In the genomic region with DNA sequence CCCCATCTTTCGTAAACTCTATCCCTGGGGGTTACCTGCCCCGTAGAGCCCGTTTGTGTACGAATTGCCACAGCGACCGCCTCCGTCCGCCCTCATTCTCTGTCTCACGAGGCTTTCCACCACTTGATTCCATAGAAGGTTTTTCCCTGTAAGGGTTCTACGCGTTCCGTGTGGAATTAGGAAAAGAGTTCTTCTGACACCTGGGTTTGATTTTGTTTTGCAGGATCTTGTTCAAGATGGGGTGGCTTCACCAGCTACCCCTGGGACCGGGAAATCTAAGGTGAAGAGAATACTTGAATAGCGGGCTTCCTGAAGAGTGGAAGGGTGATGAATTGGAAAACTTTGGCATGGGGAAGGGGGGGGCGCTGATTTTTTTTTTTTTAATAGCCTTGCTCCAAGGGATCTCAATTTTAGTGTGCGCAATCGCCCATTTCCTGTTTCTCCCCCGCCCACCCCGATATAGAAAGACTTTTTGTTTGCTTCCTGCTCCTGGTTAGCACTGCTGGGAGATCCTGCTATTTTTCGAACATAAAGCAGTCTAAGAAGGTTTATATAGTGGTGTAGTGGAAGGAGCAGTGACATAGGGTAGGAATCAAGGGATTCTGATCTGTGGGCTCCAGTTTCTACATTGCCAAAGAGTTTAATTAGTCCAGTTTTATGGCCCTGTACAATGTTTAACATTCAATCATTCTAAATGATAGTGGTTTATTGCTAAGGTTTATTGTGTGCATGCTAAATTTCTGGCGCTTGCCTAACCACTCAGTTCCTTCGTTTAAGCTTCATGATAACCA, we compare ENCODE assay signal across 8 cellular contexts. TPM values are rescaled to one million over a fixed set of nuclear protein-coding genes. Genes with fewer than 3 reads are reported as not detected.
DNase-seq lines count a peak whose midpoint lies in the region; ATAC-seq and TF ChIP-seq lines count a peak whose summit lies in the region.

No MANE protein-coding gene starts in this region.

- WGBS in iPS DF 6.9 (ENCODE audit: insufficient coverage, insufficient read length), result no CpG with 5 or more reads among the region's 22 CpGs

- CTCF ChIA-PET in OCI-LY7 (lab: Charles Lee; ENCODE audit: unreplicated experiment), result no interaction called here

- TF ChIP-seq CTCF in C4-2B (conservative IDR thresholded peaks at IDR 0.05) (no peak), OCI-LY7 (conservative IDR thresholded peaks at IDR 0.05; ENCODE audit: low read length) (no peak), gastrocnemius medialis (IDR thresholded peaks at IDR 0.05 in 4 of 5, conservative IDR thresholded peaks at IDR 0.05 in 1 of 5) (no peak)

- in situ Hi-C loops in gastrocnemius medialis (cut with MboI; ENCODE audit: low sequenced_read_pairs in 4 of 4), result loop anchor here in 1 of 4 donors (25.0 kb wide), 1 partner anchor 138 kb away; no protein-coding TSS in a partner anchor

- H3K27me3 ChIP-seq in iPS DF 6.9 (ENCODE audit: control insufficient read depth, insufficient read depth, low read length) (no peaks in the 10 kb centered on the region), gastrocnemius medialis (no peaks in the 10 kb centered on the region)

- POLR2A ChIA-PET in OCI-LY7 (lab: Charles Lee), result interaction anchor here (0.7 to 1.3 kb wide), 2 partner anchors 10 to 19 kb away, joined by 3 read pairs; no protein-coding TSS in a partner anchor

- H3K36me3 ChIP-seq in OCI-LY7 (ENCODE audit: insufficient read depth, low read length) (peaks cover 37% of the 10 kb centered on the region), iPS DF 6.9 (ENCODE audit: control insufficient read depth, insufficient read depth, low read length) (no peaks in the 10 kb centered on the region; the same call in 1 of the 2 replicates), gastrocnemius medialis (peaks cover 0 to 26% of the 10 kb centered on the region in 2 donors)

- no peak for TF ChIP-seq POLR2A in gastrocnemius medialis (IDR thresholded peaks at IDR 0.05)

- H3K4me1 ChIP-seq in OCI-LY7 (ENCODE audit: insufficient read depth, low read length, poor library complexity, severe bottlenecking), result peaks cover 12% of the 10 kb centered on the region
- 0 out of 2 replicates have a peak, but pooled peaks cover 1% of the 10 kb centered on the region for H3K4me1 ChIP-seq in iPS DF 6.9 (ENCODE audit: control insufficient read depth, insufficient read depth, low read length)
- H3K4me1 ChIP-seq in gastrocnemius medialis, result peaks cover 13 to 14% of the 10 kb centered on the region in 2 donors

- ATAC-seq in GM18873 (IDR thresholded peaks at IDR 0.05; ENCODE audit: low FRiP score, unreplicated experiment), result peak; percentile 34
- ATAC-seq in HG03159 (IDR thresholded peaks at IDR 0.05; ENCODE audit: unreplicated experiment), result peak; percentile 38
- no peak for ATAC-seq in gastrocnemius medialis
- ATAC-seq in HG02798 (IDR thresholded peaks at IDR 0.05; ENCODE audit: poor library complexity, unreplicated experiment), result no peak

- H3K4me3 ChIP-seq in OCI-LY7 (ENCODE audit: low read depth, low read length, poor library complexity, severe bottlenecking), result peak overlapping the region; percentile 95
- peak overlapping the region; percentile 53; the same call in 1 of the 2 replicates for H3K4me3 ChIP-seq in iPS DF 6.9 (ENCODE audit: low read length)
- peak overlapping the region; percentile 73 to 100 (median 85) for H3K4me3 ChIP-seq in gastrocnemius medialis

- H3K9me2 ChIP-seq in OCI-LY7 (ENCODE audit: insufficient read depth, low read length), result no peaks in the 10 kb centered on the region

- H3K9me3 ChIP-seq in OCI-LY7 (ENCODE audit: low read length) (no peaks in the 10 kb centered on the region), iPS DF 6.9 (ENCODE audit: control insufficient read depth, insufficient read depth, low read length) (no peaks in the 10 kb centered on the region), gastrocnemius medialis (no peaks in the 10 kb centered on the region)

- H3K79me2 ChIP-seq in OCI-LY7 (ENCODE audit: insufficient read depth, low read depth, low read length), result peaks cover 16% of the 10 kb centered on the region

- TSS peak; percentile 77 for BruUV-seq in OCI-LY7 (replicated peaks; lab: Mats Ljungman, UMichigan)

- H3K27ac ChIP-seq in C4-2B, result peak overlapping the region; percentile 87
- peak overlapping the region; percentile 39 for H3K27ac ChIP-seq in OCI-LY7 (ENCODE audit: low read depth, low read length, poor library complexity, severe bottlenecking)
- H3K27ac ChIP-seq in iPS DF 6.9 (ENCODE audit: low read length), result no peak overlapping the region
- peak overlapping the region; percentile 79 to 90 (median 84) for H3K27ac ChIP-seq in gastrocnemius medialis

- peak overlapping the region; percentile 89 for H2AFZ ChIP-seq in OCI-LY7 (ENCODE audit: low read length)

- H4K20me1 ChIP-seq in OCI-LY7 (ENCODE audit: insufficient read depth, low read length), result no peaks in the 10 kb centered on the region

- intact Hi-C loops in OCI-LY7 (cut with micrococcal nuclease; ENCODE audit: unreplicated experiment), result loop anchor here (5.0 kb wide), 2 partner anchors 83 to 133 kb away; partner anchors contain the start of gene LIMS1
- intact Hi-C loops in gastrocnemius medialis (cut with DNase I; ENCODE audit: low total_unique reads), result loop anchor here (1.0 to 2.0 kb wide), 4 partner anchors 85 to 269 kb away; partner anchors contain the start of genes LIMS1 and RANBP2

- H3K4me2 ChIP-seq in OCI-LY7 (ENCODE audit: low read length), result peak overlapping the region; percentile 93

- peak; percentile 31 for DNase-seq in OCI-LY7 (ENCODE audit: low spot score)
- DNase-seq in amniotic epithelial cell (ENCODE audit: low read depth), result peak; percentile 25
- DNase-seq in iPS DF 6.9 (ENCODE audit: low read depth, low spot score), result no peak
- no peak for DNase-seq in gastrocnemius medialis

RNA-seq across cellular contexts. Expression of gene GCC2, which starts 0.6 kb away (rescaled TPM):
- total RNA-seq in OCI-LY7 (2014; rRNA removed; shearing (Covaris generic)), result 19.7 and 28.2 TPM in 2 replicates
- total RNA-seq in OCI-LY7 (2022), result 43.9 and 51.1 TPM in 2 replicates
- 10 to 100 TPM; 16.7 to 43.1 (median 19.3) TPM for total RNA-seq in gastrocnemius medialis

Comparison
In these comparisons a context has a peak if more than half of its experiments do, and no peak if none do; other contexts are left out.
1. ATAC-seq: peak in GM18873 (single experiment) and HG03159 (single experiment); none in gastrocnemius medialis (0 of 2) and HG02798 (single experiment).
2. DNase-seq: peak in OCI-LY7 (single experiment) and amniotic epithelial cell (single experiment); none in iPS DF 6.9 (single experiment) and gastrocnemius medialis (0 of 2).
3. Peak in every context shown above with its lines, with median percentiles within 50 percentile points of each other: H3K4me3 ChIP-seq.